1 cellular context compared by ENCODE assay signal in genomic region chr1:236608930-236609726, GRCh38.
TF ChIP-seq lines count a peak whose summit lies in the region.

No MANE protein-coding gene starts in this region.

TF ChIP-seq in GM23338, 12 proteins besides CTCF, POLR2A, EP300 and RAD21 (continued from another document):
- no peak for TF ChIP-seq EZH2phosphoT487 (IDR thresholded peaks at IDR 0.05; ENCODE audit: unreplicated experiment)
